In genomic region chr13:98453254-98453843, GRCh38 we compare ENCODE assay signal across 22 cellular contexts.
DNase-seq lines count a peak whose midpoint lies in the region; ATAC-seq and TF ChIP-seq lines count a peak whose summit lies in the region.
"Had no signal": no experiment of that assay in that cellular context is flagged by ENCODE, and none has a peak within 500 bp of the region (broad histone marks: within the 10 kb centered on the region; RNA-seq: fewer than 3 reads in every experiment).

No MANE protein-coding gene starts in this region.

- H2AK5ac ChIP-seq in IMR-90 (ENCODE audit: low read depth, low read length): no peak overlapping the region

- no TSS peak for BruUV-seq in IMR-90 (replicated peaks; lab: Mats Ljungman, UMichigan)

- H3K4me3 Mint-ChIP-seq in naive thymus-derived CD4-positive, alpha-beta T cell: no peak overlapping the region
- H3K4me3 Mint-ChIP-seq: CD4-positive, alpha-beta memory T cell; naive thymus-derived CD8-positive, alpha-beta T cell had no signal

- no peak overlapping the region for H2AFZ ChIP-seq in IMR-90 (replicated peaks; ENCODE audit: low read length, poor library complexity)

- DNase-seq in EL (peak; percentile 44), IMR-90 (no peak), fibroblast of the aortic adventitia (ENCODE audit: low read depth) (peak; percentile 46), superior temporal gyrus (ENCODE audit: extremely low spot score) (peak; percentile 26), islet precursor cell (no peak)
- no peak for DNase-seq in naive thymus-derived CD4-positive, alpha-beta T cell
- DNase-seq: body of pancreas; CD4-positive, alpha-beta memory T cell; DMS153; effector memory CD4-positive, alpha-beta T cell; left colon; mesendoderm; naive thymus-derived CD8-positive, alpha-beta T cell; NCI-H1092; NCI-H2029 treated with DMSO at 0.1 percent for 48 hours; NCI-H226; NCI-H774; ovary; Right ventricle myocardium superior; SW 1271 had no signal

- no peak overlapping the region for H3K56ac ChIP-seq in IMR-90 (ENCODE audit: extremely low read depth, insufficient read depth, low read length)

- in situ Hi-C loops in IMR-90 (cut with MboI; ENCODE audit: low sequenced_read_pairs): loop anchor here (10.0 kb wide), 1 partner anchor 381 kb away; no protein-coding TSS in a partner anchor

- peaks cover 29% of the 10 kb centered on the region for H4K20me1 ChIP-seq in IMR-90 (ENCODE audit: insufficient read depth, low read length)

- H3K18ac ChIP-seq in IMR-90 (ENCODE audit: low read depth, low read length): no peak overlapping the region

- H3K27ac ChIP-seq in IMR-90 (ENCODE audit: insufficient read depth, low read length): no peak overlapping the region
- no peak overlapping the region for H3K27ac ChIP-seq in naive thymus-derived CD4-positive, alpha-beta T cell (ENCODE audit: low read depth, low read length)

- H2BK5ac ChIP-seq in IMR-90 (ENCODE audit: low read depth, low read length, poor library complexity, severe bottlenecking): no peak overlapping the region

- no peak overlapping the region for H4K91ac ChIP-seq in IMR-90 (ENCODE audit: insufficient read depth, low read depth, low read length)

- no peaks in the 10 kb centered on the region for H3K9me3 ChIP-seq in IMR-90 (ENCODE audit: control insufficient read depth, insufficient read depth, low read length)
- no peaks in the 10 kb centered on the region for H3K9me3 ChIP-seq in naive thymus-derived CD4-positive, alpha-beta T cell (ENCODE audit: control insufficient read depth in 2 of 3, low read length in 3 of 3)
- H3K9me3 ChIP-seq: body of pancreas, ovary had no signal

- peaks cover 5 to 42% (median 11%) of the 10 kb centered on the region in 5 donors for H3K36me3 Mint-ChIP-seq in naive thymus-derived CD4-positive, alpha-beta T cell

- TF ChIP-seq CTCF in IMR-90 (conservative IDR thresholded peaks at IDR 0.05; ENCODE audit: low read depth, low read length) (no peak), fibroblast of the aortic adventitia (IDR thresholded peaks at IDR 0.05; ENCODE audit: insufficient read depth, low read length) (no peak)

- no peak overlapping the region for H2BK120ac ChIP-seq in IMR-90 (ENCODE audit: low read depth, low read length)

- no peak overlapping the region for H3K4me2 ChIP-seq in IMR-90 (ENCODE audit: low read depth, low read length)

- no peak overlapping the region for H2BK20ac ChIP-seq in IMR-90 (ENCODE audit: low read depth, low read length)

- no peak overlapping the region for H2BK15ac ChIP-seq in IMR-90 (ENCODE audit: low read depth, low read length)

- H4K5ac ChIP-seq in IMR-90 (ENCODE audit: low read depth, low read length): no peak overlapping the region

- CTCF ChIA-PET in IMR-90 (lab: Yijun Ruan, JAX): no interaction called here
- CTCF ChIA-PET in naive thymus-derived CD4-positive, alpha-beta T cell (lab: Charles Lee): interaction anchor here (3.4 kb wide), 1 partner anchor 199 kb away, joined by 34 read pairs; no protein-coding TSS in a partner anchor

- no CpG with 5 or more reads among the region's 7 CpGs for WGBS in IMR-90 (ENCODE audit: extremely low coverage in 2 of 2, insufficient read length in 1 of 2), 2 experiments

- peaks cover 19% of the 10 kb centered on the region for H3K9me1 ChIP-seq in IMR-90 (ENCODE audit: insufficient read depth, low read length)

- H3K9ac ChIP-seq in IMR-90 (ENCODE audit: low read depth, low read length): no peak overlapping the region

- H4K8ac ChIP-seq in IMR-90 (ENCODE audit: low read depth in 2 of 2, low read length in 2 of 2): peak overlapping the region in 1 of 2 experiments; percentile 20; a peak in 1 of 4 replicates

- H3K4me1 ChIP-seq in IMR-90 (ENCODE audit: control insufficient read depth, insufficient read depth, low read length): peaks cover 14% of the 10 kb centered on the region
- peaks cover 0 to 12% of the 10 kb centered on the region in 2 donors for H3K4me1 ChIP-seq in naive thymus-derived CD4-positive, alpha-beta T cell (ENCODE audit: control insufficient read depth in 2 of 2, insufficient read depth in 2 of 2, low read length in 2 of 2)

- H3K23ac ChIP-seq in IMR-90 (ENCODE audit: low read depth, low read length): 0 out of 2 replicates have a peak overlapping the region, but pooled peaks have one; percentile 37

- peaks cover 43% of the 10 kb centered on the region for H3K36me3 ChIP-seq in IMR-90 (ENCODE audit: control insufficient read depth, insufficient read depth, low read length)
- peaks cover 5 to 60% (median 10%) of the 10 kb centered on the region in 3 experiments for H3K36me3 ChIP-seq in naive thymus-derived CD4-positive, alpha-beta T cell (ENCODE audit: control insufficient read depth in 2 of 3, insufficient read depth in 3 of 3, low read length in 3 of 3)
- H3K36me3 ChIP-seq: ovary had no signal

- no peaks in the 10 kb centered on the region for H3K27me3 ChIP-seq in IMR-90 (ENCODE audit: control insufficient read depth, insufficient read depth, low read length)
- H3K27me3 ChIP-seq in naive thymus-derived CD4-positive, alpha-beta T cell (ENCODE audit: control insufficient read depth in 2 of 2, insufficient read depth in 2 of 2, low read length in 2 of 2): no peaks in the 10 kb centered on the region
- H3K27me3 ChIP-seq: body of pancreas, ovary had no signal

- dilution Hi-C loops in IMR-90 (cut with HindIII; ENCODE audit: low sequenced_read_pairs, unreplicated experiment): loop anchor here (25.0 kb wide), 1 partner anchor 209 kb away; no protein-coding TSS in a partner anchor

- no peaks in the 10 kb centered on the region for H3K9me3 Mint-ChIP-seq in naive thymus-derived CD4-positive, alpha-beta T cell
- H3K9me3 Mint-ChIP-seq: activated T-helper 2 cell treated with anti-CD3 and anti-CD28 coated beads, Interferon-gamma antibody, Interleukin-2, Interleukin-4, amounts not matched to agents 10 μg/mL and 5 μg/mL and 100 μg/mL, durations not matched to agents 14 hours and 24 hours and 36 hours; CD4-positive, alpha-beta memory T cell; naive thymus-derived CD8-positive, alpha-beta T cell had no signal

- peak overlapping the region in 1 of 9 donors; percentile 59 for H3K27ac Mint-ChIP-seq in naive thymus-derived CD4-positive, alpha-beta T cell
- H3K27ac Mint-ChIP-seq: activated T-helper 2 cell treated with anti-CD3 and anti-CD28 coated beads, Interferon-gamma antibody, Interleukin-2, Interleukin-4, amounts not matched to agents 10 μg/mL and 5 μg/mL and 100 μg/mL, durations not matched to agents 14 hours and 24 hours and 36 hours had no signal

- POLR2A ChIA-PET in IMR-90 (lab: Charles Lee; ENCODE audit: unreplicated experiment): no interaction called here
- POLR2A ChIA-PET in naive thymus-derived CD4-positive, alpha-beta T cell (lab: Charles Lee): no interaction called here

- ATAC-seq in IMR-90 (ENCODE audit: low read depth) (no peak), HG03025 (IDR thresholded peaks at IDR 0.05; ENCODE audit: low FRiP score, unreplicated experiment) (no peak)
- no peak for ATAC-seq in naive thymus-derived CD4-positive, alpha-beta T cell
- ATAC-seq: body of pancreas; left colon; naive thymus-derived CD8-positive, alpha-beta T cell had no signal

- H3K79me1 ChIP-seq in IMR-90 (ENCODE audit: low read depth in 1 of 2, low read length in 2 of 2): peaks cover 15 to 73% of the 10 kb centered on the region in 2 experiments; a peak in 3 of 4 replicates

- no peak overlapping the region for H2AK9ac ChIP-seq in IMR-90 (replicated peaks; ENCODE audit: low read depth, low read length, poor library complexity)

- H3K4me1 Mint-ChIP-seq in naive thymus-derived CD4-positive, alpha-beta T cell: peaks cover 9 to 33% (median 21%) of the 10 kb centered on the region in 7 donors

- H3K4me3 ChIP-seq in IMR-90 (ENCODE audit: insufficient read depth, low read depth, low read length) (no peak overlapping the region), fibroblast of the aortic adventitia (ENCODE audit: low read depth, low read length) (no peak overlapping the region)
- H3K4me3 ChIP-seq in naive thymus-derived CD4-positive, alpha-beta T cell (ENCODE audit: low read length): no peak overlapping the region
- H3K4me3 ChIP-seq: body of pancreas, ovary had no signal

- no peak for TF ChIP-seq RAD21 in IMR-90 (IDR thresholded peaks at IDR 0.05; ENCODE audit: low read length)

- H3K27me3 Mint-ChIP-seq in naive thymus-derived CD4-positive, alpha-beta T cell: no peaks in the 10 kb centered on the region
- H3K27me3 Mint-ChIP-seq: CD4-positive, alpha-beta memory T cell; naive thymus-derived CD8-positive, alpha-beta T cell had no signal

- no peak for TF ChIP-seq POLR2A in IMR-90 (IDR thresholded peaks at IDR 0.05; ENCODE audit: low read depth, low read length)

- H3K14ac ChIP-seq in IMR-90 (replicated peaks; ENCODE audit: low read depth, low read length): 0 out of 2 replicates have a peak overlapping the region, but pooled peaks have one; percentile 31

- H3K4ac ChIP-seq in IMR-90 (ENCODE audit: low read depth, low read length): no peak overlapping the region

- intact Hi-C loops in IMR-90 (cut with micrococcal nuclease): loop anchor here (2.0 kb wide), 1 partner anchor 219 kb away; no protein-coding TSS in a partner anchor
- intact Hi-C loops in naive thymus-derived CD4-positive, alpha-beta T cell (cut with micrococcal nuclease): no loop called here

TF ChIP-seq in IMR-90, 13 proteins besides CTCF, POLR2A, EP300 and RAD21 (continues in another document):
- TF ChIP-seq FOS (IDR thresholded peaks at IDR 0.05; ENCODE audit: low read depth, low read length): no peak
- TF ChIP-seq BHLHE40 (IDR thresholded peaks at IDR 0.05; ENCODE audit: low read depth, low read length): no peak
- TF ChIP-seq SMC3 (IDR thresholded peaks at IDR 0.05; ENCODE audit: low read depth, low read length): no peak
- TF ChIP-seq CEBPB (IDR thresholded peaks at IDR 0.05; ENCODE audit: low read depth, low read length): no peak
- TF ChIP-seq MXI1 (IDR thresholded peaks at IDR 0.05; ENCODE audit: borderline replicate concordance, low read depth, low read length): no peak
- no peak for TF ChIP-seq NFE2L2 (IDR thresholded peaks at IDR 0.05; ENCODE audit: low read depth, low read length)
- no peak for TF ChIP-seq MAZ (IDR thresholded peaks at IDR 0.05; ENCODE audit: borderline replicate concordance, low read depth, low read length)
- TF ChIP-seq, protein P1, sequence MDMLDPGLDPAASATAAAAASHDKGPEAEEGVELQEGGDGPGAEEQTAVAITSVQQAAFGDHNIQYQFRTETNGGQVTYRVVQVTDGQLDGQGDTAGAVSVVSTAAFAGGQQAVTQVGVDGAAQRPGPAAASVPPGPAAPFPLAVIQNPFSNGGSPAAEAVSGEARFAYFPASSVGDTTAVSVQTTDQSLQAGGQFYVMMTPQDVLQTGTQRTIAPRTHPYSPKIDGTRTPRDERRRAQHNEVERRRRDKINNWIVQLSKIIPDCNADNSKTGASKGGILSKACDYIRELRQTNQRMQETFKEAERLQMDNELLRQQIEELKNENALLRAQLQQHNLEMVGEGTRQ (IDR thresholded peaks at IDR 0.05; ENCODE audit: low read depth, low read length): no peak
- TF ChIP-seq CHD1 (IDR thresholded peaks at IDR 0.05; ENCODE audit: low read depth, low read length): no peak
- no peak for TF ChIP-seq RCOR1 (IDR thresholded peaks at IDR 0.05; ENCODE audit: insufficient replicate concordance, low read length)
- TF ChIP-seq MAFK (IDR thresholded peaks at IDR 0.05; ENCODE audit: low read depth, low read length): no peak

Comparison
In these comparisons a context has a peak if more than half of its experiments do, and no peak if none do; other contexts are left out.
1. DNase-seq: peak in EL (single experiment), fibroblast of the aortic adventitia (single experiment) and superior temporal gyrus (single experiment); none in IMR-90 (single experiment), naive thymus-derived CD4-positive, alpha-beta T cell (0 of 9) and islet precursor cell (single experiment).